Comparison of ENCODE assay signal across 8 cellular contexts in genomic region chr17:1649116-1649843, GRCh38. TPM values are rescaled to one million over a fixed set of nuclear protein-coding genes. Genes with fewer than 3 reads are reported as not detected.
DNase-seq lines count a peak whose midpoint lies in the region; ATAC-seq and TF ChIP-seq lines count a peak whose summit lies in the region.

No MANE protein-coding gene starts in this region.

- H3K9me3 ChIP-seq in HUES64 (ENCODE audit: insufficient read depth, low read depth, low read length) = no peaks in the 10 kb centered on the region
- no peaks in the 10 kb centered on the region for H3K9me3 ChIP-seq in sigmoid colon

- under 1% methylated on average over 87 of the region's 88 CpGs for WGBS in HUES64
- WGBS in sigmoid colon, 2 donors = 0 to 1% methylated on average over 88 of the region's 88 CpGs

- DNase-seq in DMS53 (lab: John Stamatoyannopoulos, UW) = peak; percentile 91
- DNase-seq in SW480 (ENCODE audit: low spot score) = peak; percentile 90
- peak in 34 of 56 donors; percentile 30 to 78 (median 64) for DNase-seq in amygdala (lab: John Stamatoyannopoulos, UW)
- DNase-seq in hypothalamus (lab: John Stamatoyannopoulos, UW) = peak in 37 of 51 donors; percentile 43 to 87 (median 70)
- DNase-seq in sigmoid colon = peak; percentile 96
- no peak for DNase-seq in DMS79 (lab: John Stamatoyannopoulos, UW)

- no peak for TF ChIP-seq EP300 in sigmoid colon (IDR thresholded peaks at IDR 0.05)

- H3K4me3 ChIP-seq in HUES64 (ENCODE audit: low read length) = peak overlapping the region; percentile 74
- peak overlapping the region; percentile 58 to 89 (median 84) for H3K4me3 ChIP-seq in sigmoid colon

- H3K36me3 ChIP-seq in HUES64 (ENCODE audit: insufficient read depth, low read length) (peaks cover 42% of the 10 kb centered on the region), sigmoid colon (peaks cover 38 to 42% (median 40%) of the 10 kb centered on the region in 4 donors)

- peak overlapping the region; percentile 57; the same call in 1 of the 2 replicates for H3K9ac ChIP-seq in HUES64 (ENCODE audit: low read depth, low read length)

- no peak for TF ChIP-seq CTCF in sigmoid colon (IDR thresholded peaks at IDR 0.05)

- peak; percentile 42 for ATAC-seq in GM21423 (IDR thresholded peaks at IDR 0.05; ENCODE audit: unreplicated experiment)

- H3K27ac ChIP-seq in HUES64 (ENCODE audit: low read depth, low read length) (peak overlapping the region; percentile 81; the same call in 1 of the 2 replicates), sigmoid colon (peak overlapping the region; percentile 100)

- TF ChIP-seq POLR2A in sigmoid colon (IDR thresholded peaks at IDR 0.05) = peak in 1 of 2 donors; percentile 45

- H3K4me1 ChIP-seq in HUES64 (ENCODE audit: insufficient read depth, low read length) = 0 out of 2 replicates have a peak, but pooled peaks cover 15% of the 10 kb centered on the region
- H3K4me1 ChIP-seq in sigmoid colon = peaks cover 0 to 45% (median 40%) of the 10 kb centered on the region in 4 donors

- intact Hi-C loops in sigmoid colon (cut with DNase I) = loop anchor here (1.0 to 5.0 kb wide), 4 partner anchors 35 to 382 kb away; partner anchors contain the start of gene PRPF8

- peaks cover 8% of the 10 kb centered on the region for H3K27me3 ChIP-seq in HUES64 (ENCODE audit: insufficient read depth, low read length)
- no peaks in the 10 kb centered on the region for H3K27me3 ChIP-seq in sigmoid colon

RNA-seq across cellular contexts. Expression of gene RILP, which starts 0.4 kb away (rescaled TPM):
- 2.8 TPM for polyA plus RNA-seq in HUES64 (2013, experiment 1 of 2)
- polyA plus RNA-seq in HUES64 (2013, experiment 2 of 2) = 5.1 TPM
- total RNA-seq in sigmoid colon = 10 to 100 TPM; 13.6 to 33.0 (median 19.0) TPM
- polyA plus RNA-seq in sigmoid colon = 10 to 100 TPM; 28.5 to 40.5 (median 37.8) TPM

RNA-seq across cellular contexts. Expression of gene SCARF1, which starts 3.7 kb away (rescaled TPM):
- 0.90 TPM for polyA plus RNA-seq in HUES64 (2013, experiment 1 of 2)
- polyA plus RNA-seq in HUES64 (2013, experiment 2 of 2) = 1.2 TPM
- 10 to 100 TPM in 1 of 4 donors, 1 to 10 TPM in 3; 4.3 to 10.2 (median 5.9) TPM for total RNA-seq in sigmoid colon
- 1 to 10 TPM; 2.1 to 7.5 (median 2.4) TPM for polyA plus RNA-seq in sigmoid colon

RNA-seq across cellular contexts. Expression of gene SLC43A2, which starts 20.6 kb away (rescaled TPM):
- polyA plus RNA-seq in HUES64 (2013, experiment 1 of 2) = 11.9 TPM
- 10.9 TPM for polyA plus RNA-seq in HUES64 (2013, experiment 2 of 2)
- total RNA-seq in sigmoid colon = 1 to 10 TPM; 7.1 to 9.2 (median 7.9) TPM
- 10 to 100 TPM in 1 of 3 donors, 1 to 10 TPM in 2; 2.4 to 16.5 (median 4.4) TPM for polyA plus RNA-seq in sigmoid colon

RNA-seq across cellular contexts. Expression of gene PRPF8, which starts 35.4 kb away (rescaled TPM):
- 180 TPM for polyA plus RNA-seq in HUES64 (2013, experiment 1 of 2)
- polyA plus RNA-seq in HUES64 (2013, experiment 2 of 2) = 184 TPM
- 100 to 1,000 TPM; 115 to 155 (median 125) TPM for total RNA-seq in sigmoid colon
- 10 to 100 TPM; 25.9 to 92.8 (median 34.2) TPM for polyA plus RNA-seq in sigmoid colon
